13 cellular contexts compared by ENCODE assay signal in genomic region chr1:160529401-160529952, GRCh38. TPM values are rescaled to one million over a fixed set of nuclear protein-coding genes. Genes with fewer than 3 reads are reported as not detected.
"Had no signal": no experiment of that assay in that cellular context is flagged by ENCODE, and none has a peak within 500 bp of the region (broad histone marks: within the 10 kb centered on the region; RNA-seq: fewer than 3 reads in every experiment).

No MANE protein-coding gene starts in this region.

RNA-seq across cellular contexts. Expression of gene SLAMF6, which starts 6.4 kb away (rescaled TPM):
- total RNA-seq: dermis blood vessel endothelial cell, endothelial cell of umbilical vein, epithelial cell of proximal tubule, fibroblast of lung, foreskin keratinocyte, hepatocyte, kidney epithelial cell, lung microvascular endothelial cell, mesothelial cell of epicardium, occipital lobe, renal cortical epithelial cell, temporal lobe had no signal
- polyA plus RNA-seq: endothelial cell of umbilical vein, fibroblast of lung, foreskin keratinocyte, hepatocyte, neural cell had no signal

RNA-seq across cellular contexts. Expression of gene CD84, which starts 49.8 kb away (rescaled TPM):
- total RNA-seq: dermis blood vessel endothelial cell, endothelial cell of umbilical vein, epithelial cell of proximal tubule, fibroblast of lung, foreskin keratinocyte, kidney epithelial cell, lung microvascular endothelial cell, mesothelial cell of epicardium, renal cortical epithelial cell had no signal
- polyA plus RNA-seq: endothelial cell of umbilical vein, fibroblast of lung, foreskin keratinocyte, neural cell had no signal
